1 cellular context compared by ENCODE assay signal in genomic region chr6:27545271-27546046, GRCh38.
TF ChIP-seq lines count a peak whose summit lies in the region.

No MANE protein-coding gene starts in this region.

TF ChIP-seq in K562, 482 proteins besides CTCF, POLR2A, EP300 and RAD21 (continued from another document and continues in another):
- TF ChIP-seq MYNN (IDR thresholded peaks at IDR 0.05) (no peak), MYNN (CRISPR knock-in tag; IDR thresholded peaks at IDR 0.05) (no peak), TRIM24 (IDR thresholded peaks at IDR 0.05) (peak; percentile 25 to 68; a peak in 1 of 4 replicates), POLR2B (IDR thresholded peaks at IDR 0.05; ENCODE audit: low read depth, partially characterized antibody) (no peak), CHAMP1 (IDR thresholded peaks at IDR 0.05) (peak; percentile 27; the same call in 1 of the 2 replicates), SOX6 (IDR thresholded peaks at IDR 0.05) (peak; percentile 86), HMG20A (CRISPR knock-in tag; conservative IDR thresholded peaks at IDR 0.05) (no peak), THRA (IDR thresholded peaks at IDR 0.05) (no peak), IRF2 (CRISPR knock-in tag; IDR thresholded peaks at IDR 0.05) (no peak), CLOCK (CRISPR knock-in tag; IDR thresholded peaks at IDR 0.05; ENCODE audit: borderline replicate concordance) (no peak), ZNF224 (CRISPR knock-in tag; IDR thresholded peaks at IDR 0.05) (no peak), FIP1L1 (IDR thresholded peaks at IDR 0.05; ENCODE audit: low read depth, low read length, poor library complexity, severe bottlenecking) (no peak), RCOR1 (IDR thresholded peaks at IDR 0.05; ENCODE audit: borderline replicate concordance in 1 of 2, low read depth in 2 of 2, low read length in 2 of 2) (peak; percentile 44 to 92; a peak in 3 of 4 replicates), ZNF740 (CRISPR knock-in tag; IDR thresholded peaks at IDR 0.05) (no peak), ZNF740 (tag; IDR thresholded peaks at IDR 0.05) (no peak), ZNF140 (CRISPR knock-in tag; IDR thresholded peaks at IDR 0.05) (no peak), BRD4 (IDR thresholded peaks at IDR 0.05) (peak; percentile 71), ATF3 (IDR thresholded peaks at IDR 0.05) (0 out of 2 replicates have a peak, but pooled peaks have one; percentile 23), ATF3 (CRISPR knock-in tag; conservative IDR thresholded peaks at IDR 0.05) (peak; percentile 73), YBX1 (IDR thresholded peaks at IDR 0.05) (no peak), HOXB6 (CRISPR knock-in tag; IDR thresholded peaks at IDR 0.05; ENCODE audit: borderline replicate concordance) (no peak), MAFK (IDR thresholded peaks at IDR 0.05; ENCODE audit: low read length) (0 out of 2 replicates have a peak, but pooled peaks have one; percentile 1), CHD1 (IDR thresholded peaks at IDR 0.05; ENCODE audit: low read length) (no peak), ZZZ3 (IDR thresholded peaks at IDR 0.05) (no peak), POU5F1 (IDR thresholded peaks at IDR 0.05; ENCODE audit: borderline replicate concordance, low read depth, low read length, partially characterized antibody) (no peak), ZNF277 (CRISPR knock-in tag; IDR thresholded peaks at IDR 0.05; ENCODE audit: borderline replicate concordance) (no peak), FOXO4 (CRISPR knock-in tag; IDR thresholded peaks at IDR 0.05) (no peak), ATF1 (CRISPR knock-in tag; IDR thresholded peaks at IDR 0.05) (no peak), ATF1 (tag; IDR thresholded peaks at IDR 0.05) (peak; percentile 95), ZNF592 (IDR thresholded peaks at IDR 0.05) (peak; percentile 87), ADNP (tag; IDR thresholded peaks at IDR 0.05) (no peak), MBD1 (CRISPR knock-in tag; IDR thresholded peaks at IDR 0.05) (no peak), LCOR (CRISPR knock-in tag; IDR thresholded peaks at IDR 0.05) (peak; percentile 98), ZNF75A (CRISPR knock-in tag; IDR thresholded peaks at IDR 0.05) (no peak), CREB5 (CRISPR knock-in tag; IDR thresholded peaks at IDR 0.05) (no peak), MEF2D (tag; conservative IDR thresholded peaks at IDR 0.05; ENCODE audit: low read depth) (peak; percentile 57; the same call in 1 of the 2 replicates), CSDE1 (IDR thresholded peaks at IDR 0.05) (peak in 1 of 2 experiments; percentile 75; a peak in 2 of 4 replicates), CREM (IDR thresholded peaks at IDR 0.05; ENCODE audit: low read depth) (peak; percentile 97)
